In the genomic region with DNA sequence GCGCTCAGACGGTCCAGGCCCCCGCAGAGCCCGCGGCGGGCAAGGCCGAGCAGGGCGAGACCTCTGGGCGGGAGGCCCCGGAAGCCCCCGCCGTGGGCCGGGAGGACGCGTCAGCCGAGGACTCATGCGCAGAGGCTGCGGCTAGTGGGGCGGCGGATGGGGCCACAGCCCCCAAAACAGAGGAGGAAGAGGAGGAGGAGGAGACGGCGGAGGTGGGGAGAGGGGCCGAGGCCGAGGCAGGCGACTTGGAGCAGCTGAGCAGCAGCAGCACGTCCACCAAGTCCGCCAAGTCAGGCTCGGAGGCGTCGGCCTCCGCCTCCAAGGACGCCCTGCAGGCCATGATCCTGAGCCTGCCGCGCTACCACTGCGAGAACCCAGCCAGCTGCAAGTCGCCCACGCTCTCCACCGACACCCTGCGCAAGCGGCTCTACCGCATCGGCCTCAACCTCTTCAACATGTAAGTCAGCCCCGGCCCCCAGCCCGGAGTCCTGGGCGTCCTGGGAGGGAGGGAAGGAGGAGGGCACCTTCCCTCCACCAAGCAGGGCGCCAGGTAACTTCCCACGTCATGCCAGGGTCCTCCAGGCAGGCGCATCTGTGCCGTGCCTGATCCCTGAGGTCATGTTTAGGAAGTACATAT, we compare ENCODE assay signal across 10 cellular contexts.
DNase-seq lines count a peak whose midpoint lies in the region; ATAC-seq lines count a peak whose summit lies in the region.
"Had no signal": no experiment of that assay in that cellular context is flagged by ENCODE, and none has a peak within 500 bp of the region (broad histone marks: within the 10 kb centered on the region; RNA-seq: fewer than 3 reads in every experiment).

No MANE protein-coding gene starts in this region.

- no peaks in the 10 kb centered on the region for H3K9me3 ChIP-seq in iPS-20b (ENCODE audit: insufficient read depth, low read depth, low read length)
- H3K9me3 ChIP-seq: pancreas had no signal

- peaks cover 10% of the 10 kb centered on the region; the same call in 1 of the 2 replicates for H3K4me1 ChIP-seq in iPS-20b (ENCODE audit: insufficient read depth, low read length)
- H3K4me1 ChIP-seq: pancreas had no signal

- ATAC-seq in GM21825 (IDR thresholded peaks at IDR 0.05; ENCODE audit: unreplicated experiment): no peak
- ATAC-seq in GM21717 (IDR thresholded peaks at IDR 0.05; ENCODE audit: unreplicated experiment): no peak

- H3K9ac ChIP-seq in iPS-20b (ENCODE audit: low read depth, low read length): peak overlapping the region; percentile 51; the same call in 1 of the 2 replicates

- H3K36me3 ChIP-seq in H7 (replicated peaks; ENCODE audit: control insufficient read depth, insufficient read depth, low read length): no peaks in the 10 kb centered on the region
- H3K36me3 ChIP-seq in iPS-20b (ENCODE audit: insufficient read depth, low read depth, low read length): no peaks in the 10 kb centered on the region
- H3K36me3 ChIP-seq: pancreas had no signal

- DNase-seq in H7: peak; percentile 82
- peak; percentile 39 for DNase-seq in activated naive CD4-positive, alpha-beta T cell treated with anti-CD3 and anti-CD28 coated beads, Interleukin-2, amount 50 U/mL, for 16 hours
- DNase-seq in stimulated activated CD4-positive, alpha-beta T cell treated with anti-CD3 and anti-CD28 coated beads, Interleukin-15, amount 100 ng/mL, for 24 hours: peak; percentile 49
- no peak for DNase-seq in NCI-H510A treated with DMSO at 0.1 percent for 48 hours (lab: John Stamatoyannopoulos, UW)
- DNase-seq in NCI-H2029 (lab: John Stamatoyannopoulos, UW): no peak
- DNase-seq: DMS79 treated with DMSO at 0.1 percent for 48 hours, pancreas had no signal

- H3K27ac ChIP-seq in iPS-20b (ENCODE audit: low read length): no peak overlapping the region
- H3K27ac ChIP-seq: pancreas had no signal

- H3K4me3 ChIP-seq in H7 (ENCODE audit: insufficient read depth, low read depth, low read length) (peak overlapping the region; percentile 10; the same call in 1 of the 2 replicates), iPS-20b (ENCODE audit: low read length) (peak overlapping the region; percentile 62; the same call in 1 of the 2 replicates)
- H3K4me3 ChIP-seq: pancreas had no signal

- H3K27me3 ChIP-seq in H7 (ENCODE audit: control insufficient read depth, insufficient read depth, low read length) (peaks cover 17% of the 10 kb centered on the region), iPS-20b (ENCODE audit: insufficient read depth, low read length) (peaks cover 48% of the 10 kb centered on the region)

Comparison
In these comparisons a context has a peak if more than half of its experiments do, and no peak if none do; other contexts are left out.
1. DNase-seq: peak in H7 (single experiment), activated naive CD4-positive, alpha-beta T cell treated with anti-CD3 and anti-CD28 coated beads, Interleukin-2, amount 50 U/mL, for 16 hours (single experiment) and stimulated activated CD4-positive, alpha-beta T cell treated with anti-CD3 and anti-CD28 coated beads, Interleukin-15, amount 100 ng/mL, for 24 hours (single experiment); none in NCI-H510A treated with DMSO at 0.1 percent for 48 hours (single experiment) and NCI-H2029 (single experiment).